ENCODE assay signal across 19 cellular contexts in the genomic region with DNA sequence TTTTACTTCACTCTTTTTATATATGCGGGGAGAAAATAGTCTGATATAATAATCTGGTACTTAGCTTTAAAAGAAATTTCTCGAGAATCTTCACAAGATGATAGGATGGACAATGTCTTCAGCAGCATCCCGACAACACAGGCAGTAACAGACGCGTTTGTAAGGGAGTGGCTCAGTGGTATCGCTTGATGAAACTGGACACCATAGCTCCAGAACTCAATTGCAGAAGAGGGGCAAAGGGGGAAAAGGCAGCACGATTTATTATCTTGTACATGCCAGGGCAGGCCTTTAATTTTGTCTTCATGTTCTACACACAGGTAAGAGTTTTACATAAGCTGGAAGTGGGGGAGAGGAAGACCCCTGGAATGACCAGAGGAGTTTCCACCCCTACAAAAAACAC. TPM values are rescaled to one million over a fixed set of nuclear protein-coding genes. Genes with fewer than 3 reads are reported as not detected.
DNase-seq lines count a peak whose midpoint lies in the region; ATAC-seq and TF ChIP-seq lines count a peak whose summit lies in the region.
"Had no signal": no experiment of that assay in that cellular context is flagged by ENCODE, and none has a peak within 500 bp of the region (broad histone marks: within the 10 kb centered on the region; RNA-seq: fewer than 3 reads in every experiment).

No MANE protein-coding gene starts in this region.

- CTCF ChIA-PET in HEK293 (lab: Yijun Ruan, JAX): interaction anchor here (0.6 to 1.4 kb wide), 3 partner anchors 12 to 1391 kb away, joined by 3 to 5 read pairs (median 4); no protein-coding TSS in a partner anchor

- H3K4me1 ChIP-seq in HEK293 (ENCODE audit: control insufficient read depth, insufficient read depth, low read length) (peaks cover 4% of the 10 kb centered on the region), mucosa of descending colon (ENCODE audit: low read depth) (no peaks in the 10 kb centered on the region)
- H3K4me1 ChIP-seq: HAP-1, SJCRH30 had no signal

- intact Hi-C loops in mucosa of descending colon (cut with DNase I, micrococcal nuclease): no loop called here

- POLR2A ChIA-PET in HEK293 (lab: Yijun Ruan, JAX): interaction anchor here (0.6 to 1.3 kb wide), 2 partner anchors 46 to 48 kb away, joined by 3 read pairs; partner anchors contain the start of gene KIF3A

- no peak overlapping the region for H3K4me3 ChIP-seq in HEK293 (ENCODE audit: low read depth, low read length)
- no peak overlapping the region for H3K4me3 ChIP-seq in mucosa of descending colon
- H3K4me3 ChIP-seq: A549, HAP-1, PC-9, SJCRH30 had no signal

- H3K4me3 Mint-ChIP-seq in T-helper 2 cell treated with Interferon-gamma antibody and Interleukin-4, amounts not matched to agents 5 μg/mL and 100 μg/mL, for 36 hours: no peak overlapping the region
- H3K4me3 Mint-ChIP-seq in T-helper 17 cell (peak overlapping the region; percentile 47), mesothelial cell of epicardium (no peak overlapping the region)

- DNase-seq in T-helper 2 cell treated with Interferon-gamma antibody and Interleukin-4, amounts not matched to agents 5 μg/mL and 100 μg/mL, for 36 hours (ENCODE audit: low spot score): no peak
- no peak for DNase-seq in T-helper 2 cell
- DNase-seq in T-helper 17 cell: no peak
- DNase-seq in mesothelial cell of epicardium (ENCODE audit: low spot score in 2 of 2, unreplicated experiment in 2 of 2): no peak
- no peak for DNase-seq in SKM-1 treated with dmso at 0.1 percent for 144 hours (lab: John Stamatoyannopoulos, UW; ENCODE audit: unreplicated experiment)
- no peak for DNase-seq in OCI-M2 (lab: John Stamatoyannopoulos, UW; ENCODE audit: unreplicated experiment)
- no peak for DNase-seq in mucosa of descending colon
- DNase-seq: Caco-2, DMS153, NCI-H1417 treated with DMSO at 0.1 percent for 48 hours, NCI-H1930, PC-9, SJCRH30 had no signal

- H3K36me3 ChIP-seq in HEK293 (ENCODE audit: control insufficient read depth in 2 of 2, insufficient read depth in 1 of 2, low read length in 2 of 2): peaks cover 0 to 4% of the 10 kb centered on the region in 2 experiments; a peak in 2 of 3 replicates
- H3K36me3 ChIP-seq in mucosa of descending colon (ENCODE audit: low read depth): no peaks in the 10 kb centered on the region
- H3K36me3 ChIP-seq: HAP-1, SJCRH30 had no signal

- H3K9me3 Mint-ChIP-seq in T-helper 2 cell treated with Interferon-gamma antibody and Interleukin-4, amounts not matched to agents 5 μg/mL and 100 μg/mL, for 36 hours: no peaks in the 10 kb centered on the region
- H3K9me3 Mint-ChIP-seq in mesothelial cell of epicardium: peaks cover 4% of the 10 kb centered on the region
- H3K9me3 Mint-ChIP-seq: IgD-negative memory B cell had no signal

- H3K36me3 Mint-ChIP-seq in T-helper 2 cell treated with Interferon-gamma antibody and Interleukin-4, amounts not matched to agents 5 μg/mL and 100 μg/mL, for 36 hours (ENCODE audit: low read depth): peaks cover 13% of the 10 kb centered on the region
- H3K36me3 Mint-ChIP-seq in T-helper 17 cell (ENCODE audit: low read depth) (peaks cover 3% of the 10 kb centered on the region), mesothelial cell of epicardium (peaks cover 8% of the 10 kb centered on the region)

- peaks cover 37% of the 10 kb centered on the region for H3K4me1 Mint-ChIP-seq in T-helper 2 cell treated with Interferon-gamma antibody and Interleukin-4, amounts not matched to agents 5 μg/mL and 100 μg/mL, for 36 hours (ENCODE audit: low read depth)
- peaks cover 23% of the 10 kb centered on the region for H3K4me1 Mint-ChIP-seq in T-helper 17 cell
- H3K4me1 Mint-ChIP-seq in mesothelial cell of epicardium: peaks cover 14% of the 10 kb centered on the region

- no peak overlapping the region for H3K27ac ChIP-seq in HEK293 (ENCODE audit: extremely low read depth, low read depth, low read length)
- H3K27ac ChIP-seq: A549, C4-2B, PC-9, SJCRH30 had no signal

- no peaks in the 10 kb centered on the region for H3K9me3 ChIP-seq in HEK293 (ENCODE audit: control insufficient read depth, insufficient read depth, low read depth, low read length)
- no peaks in the 10 kb centered on the region for H3K9me3 ChIP-seq in T-helper 17 cell (ENCODE audit: control insufficient read depth, low read length, poor library complexity, severe bottlenecking)
- no peaks in the 10 kb centered on the region for H3K9me3 ChIP-seq in mucosa of descending colon
- H3K9me3 ChIP-seq: A549, Caco-2, HAP-1, SJCRH30 had no signal

- peak overlapping the region; percentile 28 for H3K27ac Mint-ChIP-seq in T-helper 2 cell treated with Interferon-gamma antibody and Interleukin-4, amounts not matched to agents 5 μg/mL and 100 μg/mL, for 36 hours
- H3K27ac Mint-ChIP-seq in T-helper 17 cell (peak overlapping the region; percentile 81), mesothelial cell of epicardium (peak overlapping the region; percentile 62)

- no peak for ATAC-seq in T-helper 17 cell
- no peak for ATAC-seq in mucosa of descending colon
- ATAC-seq: A549 had no signal

- TF ChIP-seq CTCF in HEK293 (tag by site-specific recombination; IDR thresholded peaks at IDR 0.05) (no peak), mesothelial cell of epicardium (IDR thresholded peaks at IDR 0.05; ENCODE audit: unreplicated experiment) (no peak), mucosa of descending colon (IDR thresholded peaks at IDR 0.05) (no peak)

- no peaks in the 10 kb centered on the region for H3K27me3 Mint-ChIP-seq in T-helper 2 cell treated with Interferon-gamma antibody and Interleukin-4, amounts not matched to agents 5 μg/mL and 100 μg/mL, for 36 hours (ENCODE audit: low read depth)
- no peaks in the 10 kb centered on the region for H3K27me3 Mint-ChIP-seq in T-helper 17 cell
- no peaks in the 10 kb centered on the region for H3K27me3 Mint-ChIP-seq in mesothelial cell of epicardium (ENCODE audit: low read depth)
- H3K27me3 Mint-ChIP-seq: IgD-negative memory B cell had no signal

TF ChIP-seq in HEK293, 187 proteins besides CTCF, POLR2A, EP300 and RAD21:
- TF ChIP-seq PRDM10 (tag by site-specific recombination; IDR thresholded peaks at IDR 0.05): no peak
- TF ChIP-seq ZEB2 (tag by site-specific recombination; IDR thresholded peaks at IDR 0.05): peak; percentile 20; the same call in 1 of the 2 replicates
- no peak for TF ChIP-seq ZNF423 (tag by site-specific recombination; IDR thresholded peaks at IDR 0.05)
- 0 out of 2 replicates have a peak, but pooled peaks have one; percentile 28 for TF ChIP-seq ZNF600 (tag by site-specific recombination; IDR thresholded peaks at IDR 0.05)
- TF ChIP-seq PRDM6 (tag by site-specific recombination; IDR thresholded peaks at IDR 0.05): peak; percentile 35; the same call in 1 of the 2 replicates
- 0 out of 2 replicates have a peak, but pooled peaks have one; percentile 29 for TF ChIP-seq WT1 (tag by site-specific recombination; IDR thresholded peaks at IDR 0.05)
- 0 out of 2 replicates have a peak, but pooled peaks have one; percentile 28 for TF ChIP-seq ZNF341 (tag by site-specific recombination; IDR thresholded peaks at IDR 0.05; ENCODE audit: low read depth)

RNA-seq across cellular contexts. Expression of gene IL4, which starts 15.7 kb away (rescaled TPM):
- total RNA-seq in T-helper 17 cell: not detected
- total RNA-seq in mesothelial cell of epicardium: not detected in 3 replicates
- not detected for total RNA-seq in mucosa of descending colon
- total RNA-seq: Caco-2, HT1080, PC-9, SJCRH30 had no signal

RNA-seq across cellular contexts. Expression of gene IL13, which starts 31.5 kb away (rescaled TPM):
- under 1 TPM in 1 of 2 donors, not detected in 1; 0.20 TPM for total RNA-seq in T-helper 17 cell
- 0.33 to 0.78 TPM (median 0.50 TPM) in 3 replicates for total RNA-seq in mesothelial cell of epicardium
- total RNA-seq in mucosa of descending colon: not detected
- total RNA-seq: Caco-2, HT1080, PC-9, SJCRH30 had no signal

RNA-seq across cellular contexts. Expression of gene KIF3A, which starts 47.8 kb away (rescaled TPM):
- 10 to 100 TPM; 12.6 to 17.9 TPM for total RNA-seq in T-helper 17 cell
- total RNA-seq in mesothelial cell of epicardium: 24.7 to 28.2 TPM (median 27.4 TPM) in 3 replicates
- total RNA-seq in mucosa of descending colon: 10 to 100 TPM in 1 of 3 donors, 1 to 10 TPM in 2; 3.2 to 11.0 (median 3.8) TPM

RNA-seq across cellular contexts. Expression of gene CCNI2, which starts 57.7 kb away (rescaled TPM):
- 10 to 100 TPM in 1 of 2 donors, 1 to 10 TPM in 1; 8.7 to 13.7 TPM for total RNA-seq in T-helper 17 cell
- total RNA-seq in mesothelial cell of epicardium: 1.5 to 2.5 TPM (median 1.8 TPM) in 3 replicates
- 10 to 100 TPM in 2 of 3 donors, 1 to 10 TPM in 1; 7.1 to 12.3 (median 12.0) TPM for total RNA-seq in mucosa of descending colon
- total RNA-seq: HT1080, SJCRH30 had no signal

Comparison
In these comparisons a context has a peak if more than half of its experiments do, and no peak if none do; other contexts are left out.
1. H3K27ac Mint-ChIP-seq: peak in every context shown above with its lines; median percentile 81 in T-helper 17 cell; 62 in mesothelial cell of epicardium; 28 in T-helper 2 cell treated with Interferon-gamma antibody and Interleukin-4, amounts not matched to agents 5 μg/mL and 100 μg/mL, for 36 hours.